1 cellular context compared by ENCODE assay signal in the genomic region with DNA sequence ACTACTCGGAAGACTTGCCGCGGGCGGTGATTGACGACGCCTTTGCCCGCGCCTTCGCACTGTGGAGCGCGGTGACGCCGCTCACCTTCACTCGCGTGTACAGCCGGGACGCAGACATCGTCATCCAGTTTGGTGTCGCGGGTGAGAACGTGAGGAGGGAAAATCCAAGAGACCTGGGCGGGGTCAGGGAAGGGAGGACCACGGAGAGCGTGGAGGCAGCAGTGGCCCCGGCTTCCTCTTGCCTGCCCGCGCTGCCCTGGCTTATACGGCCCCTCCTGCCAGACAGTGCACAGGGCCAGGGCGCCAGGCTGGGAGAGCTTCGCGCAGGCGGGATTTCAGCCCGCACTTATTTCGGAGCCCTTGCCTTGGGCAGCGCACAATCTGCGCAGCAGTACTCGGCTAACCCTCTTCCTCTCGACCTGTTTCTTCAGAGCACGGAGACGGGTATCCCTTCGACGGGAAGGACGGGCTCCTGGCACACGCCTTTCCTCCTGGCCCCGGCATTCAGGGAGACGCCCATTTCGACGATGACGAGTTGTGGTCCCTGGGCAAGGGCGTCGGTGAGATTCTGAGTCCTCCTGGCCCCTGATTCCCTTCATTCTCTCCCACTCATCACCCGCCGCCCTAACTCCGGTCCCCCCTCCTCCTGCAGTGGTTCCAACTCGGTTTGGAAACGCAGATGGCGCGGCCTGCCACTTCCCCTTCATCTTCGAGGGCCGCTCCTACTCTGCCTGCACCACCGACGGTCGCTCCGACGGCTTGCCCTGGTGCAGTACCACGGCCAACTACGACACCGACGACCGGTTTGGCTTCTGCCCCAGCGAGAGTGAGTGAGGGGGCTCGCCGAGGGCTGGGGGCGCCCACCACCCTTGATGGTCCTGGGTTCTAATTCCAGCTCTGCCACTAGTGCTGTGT.
A peak's percentile ranks its signal among the peaks of the same experiment; 100 is the strongest.
TF ChIP-seq lines count a peak whose summit lies in the region.

No MANE protein-coding gene starts in this region.

TF ChIP-seq in WTC11, 78 proteins besides CTCF, POLR2A, EP300 and RAD21 (continued from another document):
- TF ChIP-seq, protein P1, sequence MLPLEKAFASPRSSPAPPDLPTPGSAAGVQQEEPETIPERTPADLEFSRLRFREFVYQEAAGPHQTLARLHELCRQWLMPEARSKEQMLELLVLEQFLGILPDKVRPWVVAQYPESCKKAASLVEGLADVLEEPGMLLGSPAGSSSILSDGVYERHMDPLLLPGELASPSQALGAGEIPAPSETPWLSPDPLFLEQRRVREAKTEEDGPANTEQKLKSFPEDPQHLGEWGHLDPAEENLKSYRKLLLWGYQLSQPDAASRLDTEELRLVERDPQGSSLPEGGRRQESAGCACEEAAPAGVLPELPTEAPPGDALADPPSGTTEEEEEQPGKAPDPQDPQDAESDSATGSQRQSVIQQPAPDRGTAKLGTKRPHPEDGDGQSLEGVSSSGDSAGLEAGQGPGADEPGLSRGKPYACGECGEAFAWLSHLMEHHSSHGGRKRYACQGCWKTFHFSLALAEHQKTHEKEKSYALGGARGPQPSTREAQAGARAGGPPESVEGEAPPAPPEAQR (CRISPR knock-in tag; IDR thresholded peaks at IDR 0.05), result no peak
- TF ChIP-seq, protein P2, sequence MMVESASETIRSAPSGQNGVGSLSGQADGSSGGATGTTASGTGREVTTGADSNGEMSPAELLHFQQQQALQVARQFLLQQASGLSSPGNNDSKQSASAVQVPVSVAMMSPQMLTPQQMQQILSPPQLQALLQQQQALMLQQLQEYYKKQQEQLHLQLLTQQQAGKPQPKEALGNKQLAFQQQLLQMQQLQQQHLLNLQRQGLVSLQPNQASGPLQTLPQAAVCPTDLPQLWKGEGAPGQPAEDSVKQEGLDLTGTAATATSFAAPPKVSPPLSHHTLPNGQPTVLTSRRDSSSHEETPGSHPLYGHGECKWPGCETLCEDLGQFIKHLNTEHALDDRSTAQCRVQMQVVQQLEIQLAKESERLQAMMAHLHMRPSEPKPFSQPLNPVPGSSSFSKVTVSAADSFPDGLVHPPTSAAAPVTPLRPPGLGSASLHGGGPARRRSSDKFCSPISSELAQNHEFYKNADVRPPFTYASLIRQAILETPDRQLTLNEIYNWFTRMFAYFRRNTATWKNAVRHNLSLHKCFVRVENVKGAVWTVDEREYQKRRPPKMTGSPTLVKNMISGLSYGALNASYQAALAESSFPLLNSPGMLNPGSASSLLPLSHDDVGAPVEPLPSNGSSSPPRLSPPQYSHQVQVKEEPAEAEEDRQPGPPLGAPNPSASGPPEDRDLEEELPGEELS (CRISPR knock-in tag; IDR thresholded peaks at IDR 0.05), result peak; percentile 27; the same call in 1 of the 2 replicates
